ENCODE assay signal across 14 cellular contexts in the genomic region with DNA sequence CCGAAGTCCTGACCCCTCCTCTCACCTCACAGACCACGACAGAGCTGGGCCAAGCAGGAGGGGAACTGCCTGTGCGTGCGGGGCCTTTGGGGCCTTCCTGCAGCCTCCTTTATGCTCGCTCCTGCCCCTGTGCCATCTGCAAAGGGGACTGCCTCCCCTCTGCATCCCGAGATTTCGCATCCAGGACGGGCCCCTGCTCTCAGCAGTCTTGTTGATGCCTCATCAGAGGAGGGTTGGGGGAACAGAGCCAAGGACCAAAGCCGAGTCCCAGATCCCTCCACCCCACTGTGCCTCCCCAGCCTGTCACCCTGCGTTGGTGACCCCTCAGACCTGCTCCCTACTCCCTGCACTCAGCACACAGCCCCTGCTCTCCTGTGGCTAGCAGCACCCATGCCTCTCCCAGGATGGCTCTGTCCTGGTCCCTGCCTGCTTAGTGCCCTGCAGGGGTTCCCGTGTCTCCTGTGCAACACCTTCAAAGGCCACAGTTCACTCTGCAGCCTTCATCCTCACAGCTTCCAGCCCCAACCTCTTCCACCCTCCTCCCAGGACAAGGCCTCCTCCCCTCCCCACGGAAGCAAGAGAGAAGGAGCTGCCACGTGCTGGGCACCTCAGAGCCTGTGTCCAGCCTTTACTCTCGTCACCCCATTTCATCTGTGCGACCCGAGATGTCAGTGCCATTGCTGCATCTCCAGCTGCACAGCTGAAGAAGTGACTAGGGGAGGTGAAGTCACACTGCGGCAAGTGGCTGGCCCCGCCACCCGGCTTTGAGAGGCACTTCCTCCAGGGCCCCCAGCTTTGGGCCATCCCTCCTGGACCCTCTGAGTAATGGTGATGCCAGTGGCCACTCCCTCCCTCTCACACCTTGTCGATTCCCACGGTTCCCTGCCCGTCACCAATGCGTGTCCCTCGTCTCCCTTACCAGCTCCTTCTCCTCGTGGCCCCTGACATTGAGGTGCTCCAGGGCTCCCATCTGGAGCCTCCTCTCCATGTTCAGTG.
DNase-seq lines count a peak whose midpoint lies in the region; ATAC-seq and TF ChIP-seq lines count a peak whose summit lies in the region.
"Had no signal": no experiment of that assay in that cellular context is flagged by ENCODE, and none has a peak within 500 bp of the region (broad histone marks: within the 10 kb centered on the region; RNA-seq: fewer than 3 reads in every experiment).

No MANE protein-coding gene starts in this region.

- H3K4me1 ChIP-seq in right cardiac atrium (ENCODE audit: control insufficient read depth, insufficient read depth, low read length) (peaks cover 7% of the 10 kb centered on the region), gastrocnemius medialis (peaks cover 0 to 10% of the 10 kb centered on the region in 2 donors)

- H3K27me3 Mint-ChIP-seq in HFFc6 (ENCODE audit: insufficient read depth), result peaks cover 39% of the 10 kb centered on the region
- no peaks in the 10 kb centered on the region for H3K27me3 Mint-ChIP-seq in WTC11 (ENCODE audit: low read depth)
- H3K27me3 Mint-ChIP-seq: activated CD8-positive, alpha-beta T cell treated with anti-CD3 and anti-CD28 coated beads for 36 hours had no signal

- 85% methylated on average over 25 of the region's 25 CpGs for WGBS in right cardiac atrium

- intact Hi-C loops in right cardiac atrium (cut with DNase I) (no loop called here), gastrocnemius medialis (cut with DNase I; ENCODE audit: low total_unique reads) (no loop called here)

- peaks cover 0 to 31% of the 10 kb centered on the region in 2 donors for H3K36me3 ChIP-seq in gastrocnemius medialis

- no peak for TF ChIP-seq POLR2A in gastrocnemius medialis (IDR thresholded peaks at IDR 0.05)

- no peak for DNase-seq in HFFc6
- DNase-seq in WTC11 (ENCODE audit: low spot score), result no peak
- no peak for DNase-seq in right cardiac atrium
- no peak for DNase-seq in gastrocnemius medialis
- no peak for DNase-seq in NOMO-1 (lab: John Stamatoyannopoulos, UW; ENCODE audit: unreplicated experiment in 2 of 2)
- no peak for DNase-seq in stimulated activated naive CD4-positive, alpha-beta T cell treated with Interleukin-2 at 50 U/mL for 16 hours (lab: John Stamatoyannopoulos, UW)
- DNase-seq in NCI-H2107 (lab: John Stamatoyannopoulos, UW), result no peak
- no peak for DNase-seq in activated CD4-positive, CD25-positive, alpha-beta regulatory T cell (lab: John Stamatoyannopoulos, UW)
- DNase-seq: activated CD8-positive, alpha-beta T cell treated with anti-CD3 and anti-CD28 coated beads for 36 hours; activated gamma-delta T cell treated with Interleukin-2 at 50 U/mL for 16 hours; Karpas-422; NCI-H1417 treated with DMSO at 0.1 percent for 48 hours; NCI-H345 had no signal

- H3K9me3 ChIP-seq in right cardiac atrium (ENCODE audit: control insufficient read depth, low read length) (no peaks in the 10 kb centered on the region), gastrocnemius medialis (no peaks in the 10 kb centered on the region)

- ATAC-seq in WTC11, result peak; percentile 10
- peak; percentile 7 to 31 for ATAC-seq in right cardiac atrium
- no peak for ATAC-seq in gastrocnemius medialis
- ATAC-seq: activated CD8-positive, alpha-beta T cell treated with anti-CD3 and anti-CD28 coated beads for 36 hours had no signal

- H3K4me3 Mint-ChIP-seq in HFFc6, result peak overlapping the region; percentile 24; the same call in 1 of the 2 replicates
- H3K4me3 Mint-ChIP-seq in WTC11, result no peak overlapping the region
- H3K4me3 Mint-ChIP-seq: activated CD8-positive, alpha-beta T cell treated with anti-CD3 and anti-CD28 coated beads for 36 hours had no signal

- peak overlapping the region; percentile 38; the same call in 1 of the 2 replicates for H3K27ac Mint-ChIP-seq in HFFc6
- H3K27ac Mint-ChIP-seq in WTC11, result no peak overlapping the region
- H3K27ac Mint-ChIP-seq: activated CD8-positive, alpha-beta T cell treated with anti-CD3 and anti-CD28 coated beads for 36 hours had no signal

- no peaks in the 10 kb centered on the region for H3K4me1 Mint-ChIP-seq in HFFc6 (ENCODE audit: low read depth)
- peaks cover 38% of the 10 kb centered on the region for H3K4me1 Mint-ChIP-seq in WTC11

- H3K27ac ChIP-seq in right cardiac atrium (ENCODE audit: low read length), result no peak overlapping the region
- peak overlapping the region in 3 of 4 donors; percentile 57 to 70 (median 70) for H3K27ac ChIP-seq in gastrocnemius medialis
- H3K27ac ChIP-seq: C4-2B had no signal

- H3K4me3 ChIP-seq in right cardiac atrium (ENCODE audit: low read length) (no peak overlapping the region), gastrocnemius medialis (no peak overlapping the region)

- H3K36me3 Mint-ChIP-seq in HFFc6 (ENCODE audit: low read depth), result peaks cover 36% of the 10 kb centered on the region
- H3K36me3 Mint-ChIP-seq in WTC11, result peaks cover 23% of the 10 kb centered on the region

- H3K9me3 Mint-ChIP-seq in HFFc6 (no peaks in the 10 kb centered on the region), WTC11 (no peaks in the 10 kb centered on the region)
- H3K9me3 Mint-ChIP-seq: activated CD8-positive, alpha-beta T cell treated with anti-CD3 and anti-CD28 coated beads for 36 hours had no signal

- no peaks in the 10 kb centered on the region for H3K27me3 ChIP-seq in right cardiac atrium (ENCODE audit: control insufficient read depth, insufficient read depth)
- H3K27me3 ChIP-seq in gastrocnemius medialis, result no peaks in the 10 kb centered on the region

- TF ChIP-seq CTCF in HFFc6 (IDR thresholded peaks at IDR 0.05) (no peak), WTC11 (IDR thresholded peaks at IDR 0.05) (no peak), gastrocnemius medialis (IDR thresholded peaks at IDR 0.05 in 4 of 5, conservative IDR thresholded peaks at IDR 0.05 in 1 of 5) (no peak)

- POLR2A ChIA-PET in WTC11 (lab: Charles Lee), result no interaction called here

- in situ Hi-C loops in gastrocnemius medialis (cut with MboI; ENCODE audit: low sequenced_read_pairs in 4 of 4), result no loop called here

- CTCF ChIA-PET in WTC11 (lab: Charles Lee), result interaction anchor here (1.3 to 1.4 kb wide), 2 partner anchors 37 to 148 kb away, joined by 3 to 4 read pairs; no protein-coding TSS in a partner anchor

TF ChIP-seq in WTC11, 78 proteins besides CTCF, POLR2A, EP300 and RAD21 (continues in another document):
- no peak for TF ChIP-seq CREM (CRISPR knock-in tag; IDR thresholded peaks at IDR 0.05)
- TF ChIP-seq, protein P1, sequence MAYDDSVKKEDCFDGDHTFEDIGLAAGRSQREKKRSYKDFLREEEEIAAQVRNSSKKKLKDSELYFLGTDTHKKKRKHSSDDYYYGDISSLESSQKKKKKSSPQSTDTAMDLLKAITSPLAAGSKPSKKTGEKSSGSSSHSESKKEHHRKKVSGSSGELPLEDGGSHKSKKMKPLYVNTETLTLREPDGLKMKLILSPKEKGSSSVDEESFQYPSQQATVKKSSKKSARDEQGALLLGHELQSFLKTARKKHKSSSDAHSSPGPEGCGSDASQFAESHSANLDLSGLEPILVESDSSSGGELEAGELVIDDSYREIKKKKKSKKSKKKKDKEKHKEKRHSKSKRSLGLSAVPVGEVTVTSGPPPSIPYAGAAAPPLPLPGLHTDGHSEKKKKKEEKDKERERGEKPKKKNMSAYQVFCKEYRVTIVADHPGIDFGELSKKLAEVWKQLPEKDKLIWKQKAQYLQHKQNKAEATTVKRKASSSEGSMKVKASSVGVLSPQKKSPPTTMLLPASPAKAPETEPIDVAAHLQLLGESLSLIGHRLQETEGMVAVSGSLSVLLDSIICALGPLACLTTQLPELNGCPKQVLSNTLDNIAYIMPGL (CRISPR knock-in tag; IDR thresholded peaks at IDR 0.05), result no peak
- TF ChIP-seq ZNF396 (CRISPR knock-in tag; IDR thresholded peaks at IDR 0.05; ENCODE audit: borderline replicate concordance), result no peak
- TF ChIP-seq NFATC4 (CRISPR knock-in tag; IDR thresholded peaks at IDR 0.05), result no peak
- TF ChIP-seq SMAD3 (CRISPR knock-in tag; IDR thresholded peaks at IDR 0.05; ENCODE audit: borderline replicate concordance), result no peak
- TF ChIP-seq PRRX2 (CRISPR knock-in tag; IDR thresholded peaks at IDR 0.05), result no peak
- no peak for TF ChIP-seq NR1H2 (CRISPR knock-in tag; IDR thresholded peaks at IDR 0.05)
- no peak for TF ChIP-seq SMAD4 (CRISPR knock-in tag; IDR thresholded peaks at IDR 0.05)
- TF ChIP-seq NFYB (CRISPR knock-in tag; conservative IDR thresholded peaks at IDR 0.05; ENCODE audit: low read depth), result no peak
- no peak for TF ChIP-seq OVOL2 (CRISPR knock-in tag; IDR thresholded peaks at IDR 0.05; ENCODE audit: borderline replicate concordance)
- TF ChIP-seq MXD4 (CRISPR knock-in tag; IDR thresholded peaks at IDR 0.05; ENCODE audit: borderline replicate concordance), result no peak
- no peak for TF ChIP-seq ZNF263 (CRISPR knock-in tag; IDR thresholded peaks at IDR 0.05; ENCODE audit: low read depth)
- TF ChIP-seq ZNF138 (CRISPR knock-in tag; conservative IDR thresholded peaks at IDR 0.05), result no peak
- TF ChIP-seq, protein P2, sequence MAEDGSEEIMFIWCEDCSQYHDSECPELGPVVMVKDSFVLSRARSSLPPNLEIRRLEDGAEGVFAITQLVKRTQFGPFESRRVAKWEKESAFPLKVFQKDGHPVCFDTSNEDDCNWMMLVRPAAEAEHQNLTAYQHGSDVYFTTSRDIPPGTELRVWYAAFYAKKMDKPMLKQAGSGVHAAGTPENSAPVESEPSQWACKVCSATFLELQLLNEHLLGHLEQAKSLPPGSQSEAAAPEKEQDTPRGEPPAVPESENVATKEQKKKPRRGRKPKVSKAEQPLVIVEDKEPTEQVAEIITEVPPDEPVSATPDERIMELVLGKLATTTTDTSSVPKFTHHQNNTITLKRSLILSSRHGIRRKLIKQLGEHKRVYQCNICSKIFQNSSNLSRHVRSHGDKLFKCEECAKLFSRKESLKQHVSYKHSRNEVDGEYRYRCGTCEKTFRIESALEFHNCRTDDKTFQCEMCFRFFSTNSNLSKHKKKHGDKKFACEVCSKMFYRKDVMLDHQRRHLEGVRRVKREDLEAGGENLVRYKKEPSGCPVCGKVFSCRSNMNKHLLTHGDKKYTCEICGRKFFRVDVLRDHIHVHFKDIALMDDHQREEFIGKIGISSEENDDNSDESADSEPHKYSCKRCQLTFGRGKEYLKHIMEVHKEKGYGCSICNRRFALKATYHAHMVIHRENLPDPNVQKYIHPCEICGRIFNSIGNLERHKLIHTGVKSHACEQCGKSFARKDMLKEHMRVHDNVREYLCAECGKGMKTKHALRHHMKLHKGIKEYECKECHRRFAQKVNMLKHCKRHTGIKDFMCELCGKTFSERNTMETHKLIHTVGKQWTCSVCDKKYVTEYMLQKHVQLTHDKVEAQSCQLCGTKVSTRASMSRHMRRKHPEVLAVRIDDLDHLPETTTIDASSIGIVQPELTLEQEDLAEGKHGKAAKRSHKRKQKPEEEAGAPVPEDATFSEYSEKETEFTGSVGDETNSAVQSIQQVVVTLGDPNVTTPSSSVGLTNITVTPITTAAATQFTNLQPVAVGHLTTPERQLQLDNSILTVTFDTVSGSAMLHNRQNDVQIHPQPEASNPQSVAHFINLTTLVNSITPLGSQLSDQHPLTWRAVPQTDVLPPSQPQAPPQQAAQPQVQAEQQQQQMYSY (CRISPR knock-in tag; IDR thresholded peaks at IDR 0.05), result no peak
- TF ChIP-seq TCF7 (CRISPR knock-in tag; IDR thresholded peaks at IDR 0.05; ENCODE audit: low read depth), result no peak
- no peak for TF ChIP-seq TP53 (CRISPR knock-in tag; IDR thresholded peaks at IDR 0.05)
- no peak for TF ChIP-seq ETV6 (CRISPR knock-in tag; IDR thresholded peaks at IDR 0.05)

Comparison
In these comparisons a context has a peak if more than half of its experiments do, and no peak if none do; other contexts are left out.
1. ATAC-seq: peak in WTC11 (single experiment) and right cardiac atrium (2 of 2); none in gastrocnemius medialis (0 of 2).